In the genomic region with DNA sequence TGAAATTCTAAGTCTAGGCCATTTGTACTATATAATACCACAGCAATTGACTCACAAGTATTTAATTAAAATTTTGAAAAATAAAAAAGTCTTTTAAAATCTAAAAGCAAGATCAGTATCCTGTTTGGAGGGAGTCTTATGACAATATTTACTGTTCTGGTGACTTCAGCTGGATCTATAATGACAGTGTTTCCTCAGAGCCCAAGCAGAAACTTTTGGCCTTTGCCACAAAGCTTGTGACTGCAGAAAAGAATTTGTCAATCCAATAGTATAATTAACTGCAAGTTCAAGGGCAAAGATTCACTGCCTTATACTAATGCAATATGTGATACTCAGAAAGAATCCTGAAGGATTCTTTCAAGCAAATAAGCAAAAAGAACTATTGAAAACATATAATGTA, we compare ENCODE assay signal across 18 cellular contexts. TPM values are rescaled to one million over a fixed set of nuclear protein-coding genes. Genes with fewer than 3 reads are reported as not detected.
DNase-seq lines count a peak whose midpoint lies in the region; ATAC-seq and TF ChIP-seq lines count a peak whose summit lies in the region.
"Had no signal": no experiment of that assay in that cellular context is flagged by ENCODE, and none has a peak within 500 bp of the region (broad histone marks: within the 10 kb centered on the region; RNA-seq: fewer than 3 reads in every experiment).

No MANE protein-coding gene starts in this region.

- intact Hi-C loops in IMR-90 (cut with micrococcal nuclease) (no loop called here), Calu3 (cut with micrococcal nuclease; ENCODE audit: unreplicated experiment) (no loop called here)

- H3K4me1 ChIP-seq in IMR-90 (ENCODE audit: control insufficient read depth, insufficient read depth, low read length) = peaks cover 4% of the 10 kb centered on the region; the same call in 1 of the 2 replicates
- H3K4me1 ChIP-seq: HAP-1 had no signal

- ATAC-seq in IMR-90 (ENCODE audit: low read depth) (0 out of 2 replicates have a peak, but pooled peaks have one; percentile 38), GM19397 (IDR thresholded peaks at IDR 0.05; ENCODE audit: unreplicated experiment) (no peak)

- TF ChIP-seq POLR2A in IMR-90 (IDR thresholded peaks at IDR 0.05; ENCODE audit: low read depth, low read length) = no peak

- H3K18ac ChIP-seq in IMR-90 (ENCODE audit: low read depth, low read length) = no peak overlapping the region

- H2AK5ac ChIP-seq in IMR-90 (ENCODE audit: low read depth, low read length) = no peak overlapping the region

- no peak overlapping the region for H2BK20ac ChIP-seq in IMR-90 (ENCODE audit: low read depth, low read length)

- peaks cover 5% of the 10 kb centered on the region; the same call in 1 of the 2 replicates for H3K9me1 ChIP-seq in IMR-90 (ENCODE audit: insufficient read depth, low read length)

- no peak for DNase-seq in IMR-90
- peak; percentile 63 for DNase-seq in fibroblast of gingiva (ENCODE audit: low read depth)
- DNase-seq in mucosa of gallbladder (ENCODE audit: low spot score) = peak; percentile 43
- no peak for DNase-seq in Calu3
- no peak for DNase-seq in NCI-H82 treated with DMSO at 0.1 percent for 48 hours (lab: John Stamatoyannopoulos, UW; ENCODE audit: unreplicated experiment)
- DNase-seq: CD4-positive, alpha-beta memory T cell; NCI-H1105 treated with DMSO at 0.1 percent for 48 hours; NCI-H1694; NCI-H2081 treated with DMSO at 0.1 percent for 48 hours; NCI-H510A; NCI-H774; OCI-M1; SHP77 had no signal

- CTCF ChIA-PET in IMR-90 (lab: Yijun Ruan, JAX) = no interaction called here
- CTCF ChIA-PET in Calu3 (lab: Charles Lee) = interaction anchor here (0.7 kb wide), 1 partner anchor 450 kb away, joined by 5 read pairs; no protein-coding TSS in a partner anchor

- 0 out of 2 replicates have a peak overlapping the region, but pooled peaks have one; percentile 68 for H3K14ac ChIP-seq in IMR-90 (replicated peaks; ENCODE audit: low read depth, low read length)

- TF ChIP-seq CTCF in 22Rv1 (IDR thresholded peaks at IDR 0.05) (no peak), IMR-90 (conservative IDR thresholded peaks at IDR 0.05; ENCODE audit: low read depth, low read length) (no peak), Calu3 (IDR thresholded peaks at IDR 0.05; ENCODE audit: unreplicated experiment) (no peak)

- H2BK120ac ChIP-seq in IMR-90 (ENCODE audit: low read depth, low read length) = no peak overlapping the region

- POLR2A ChIA-PET in IMR-90 (lab: Charles Lee; ENCODE audit: unreplicated experiment) = no interaction called here

- dilution Hi-C loops in IMR-90 (cut with HindIII; ENCODE audit: low sequenced_read_pairs, unreplicated experiment) = no loop called here

- no peak overlapping the region for H4K5ac ChIP-seq in IMR-90 (ENCODE audit: low read depth, low read length)

- TF ChIP-seq RAD21 in IMR-90 (IDR thresholded peaks at IDR 0.05; ENCODE audit: low read length) = no peak

- H3K79me1 ChIP-seq in IMR-90 (ENCODE audit: low read depth in 1 of 2, low read length in 2 of 2) = peaks cover 10 to 41% of the 10 kb centered on the region in 2 experiments; a peak in 3 of 4 replicates

- H3K36me3 Mint-ChIP-seq in Calu3 (ENCODE audit: insufficient read depth, unreplicated experiment) = peaks cover 4% of the 10 kb centered on the region

- H3K36me3 ChIP-seq in IMR-90 (ENCODE audit: control insufficient read depth, insufficient read depth, low read length) = peaks cover 7% of the 10 kb centered on the region; the same call in 1 of the 2 replicates
- H3K36me3 ChIP-seq: HAP-1 had no signal

- no peak overlapping the region; a peak in 1 of 4 replicates for H4K8ac ChIP-seq in IMR-90 (ENCODE audit: low read depth in 2 of 2, low read length in 2 of 2)

- H3K27me3 ChIP-seq in IMR-90 (ENCODE audit: control insufficient read depth, insufficient read depth, low read length) = no peaks in the 10 kb centered on the region
- H3K27me3 ChIP-seq: BLaER1 had no signal

- H2BK5ac ChIP-seq in IMR-90 (ENCODE audit: low read depth, low read length, poor library complexity, severe bottlenecking) = peak overlapping the region; percentile 61

- H2BK15ac ChIP-seq in IMR-90 (ENCODE audit: low read depth, low read length) = no peak overlapping the region

- no peak overlapping the region for H2AFZ ChIP-seq in IMR-90 (replicated peaks; ENCODE audit: low read length, poor library complexity)

- no peaks in the 10 kb centered on the region for H3K4me1 Mint-ChIP-seq in Calu3 (ENCODE audit: low read depth, unreplicated experiment)

- H4K20me1 ChIP-seq in IMR-90 (ENCODE audit: insufficient read depth, low read length) = no peaks in the 10 kb centered on the region
- H4K20me1 ChIP-seq: BLaER1 had no signal

- H3K4ac ChIP-seq in IMR-90 (ENCODE audit: low read depth, low read length) = no peak overlapping the region

- no peak overlapping the region for H4K91ac ChIP-seq in IMR-90 (ENCODE audit: insufficient read depth, low read depth, low read length)

- no peaks in the 10 kb centered on the region for H3K9me3 ChIP-seq in IMR-90 (ENCODE audit: control insufficient read depth, insufficient read depth, low read length)
- H3K9me3 ChIP-seq: BLaER1, HAP-1 had no signal

- H2AK9ac ChIP-seq in IMR-90 (replicated peaks; ENCODE audit: low read depth, low read length, poor library complexity) = no peak overlapping the region

- no peaks in the 10 kb centered on the region for H3K9me3 Mint-ChIP-seq in Calu3 (ENCODE audit: low read depth, unreplicated experiment)

- BruUV-seq in IMR-90 (replicated peaks; lab: Mats Ljungman, UMichigan) (no TSS peak), Calu3 (replicated peaks; lab: Mats Ljungman, UMichigan) (no TSS peak)

- H3K27ac Mint-ChIP-seq in Calu3 (ENCODE audit: unreplicated experiment) = no peak overlapping the region
- H3K27ac Mint-ChIP-seq: CD4-positive, alpha-beta memory T cell had no signal

- in situ Hi-C loops in IMR-90 (cut with MboI; ENCODE audit: low sequenced_read_pairs) = no loop called here

- no peak overlapping the region for H3K4me3 ChIP-seq in IMR-90 (ENCODE audit: insufficient read depth, low read depth, low read length)
- H3K4me3 ChIP-seq: BLaER1, HAP-1 had no signal

- no peak overlapping the region for H3K4me3 Mint-ChIP-seq in Calu3 (ENCODE audit: low read depth, unreplicated experiment)
- H3K4me3 Mint-ChIP-seq: CD4-positive, alpha-beta memory T cell had no signal

- H3K4me2 ChIP-seq in IMR-90 (ENCODE audit: low read depth, low read length) = no peak overlapping the region
- H3K4me2 ChIP-seq: BLaER1 had no signal

- no peak overlapping the region for H3K23ac ChIP-seq in IMR-90 (ENCODE audit: low read depth, low read length)

- H3K27ac ChIP-seq in 22Rv1 (peak overlapping the region; percentile 87), IMR-90 (ENCODE audit: insufficient read depth, low read length) (no peak overlapping the region)
- H3K27ac ChIP-seq: BLaER1, HL-60 had no signal

- H3K56ac ChIP-seq in IMR-90 (ENCODE audit: extremely low read depth, insufficient read depth, low read length) = no peak overlapping the region

- H3K27me3 Mint-ChIP-seq in Calu3 (ENCODE audit: unreplicated experiment) = no peaks in the 10 kb centered on the region
- H3K27me3 Mint-ChIP-seq: CD4-positive, alpha-beta memory T cell had no signal

- no peak overlapping the region for H3K9ac ChIP-seq in IMR-90 (ENCODE audit: low read depth, low read length)
- H3K9ac ChIP-seq: BLaER1 had no signal

TF ChIP-seq in IMR-90, 13 proteins besides CTCF, POLR2A, EP300 and RAD21:
- TF ChIP-seq MAFK (IDR thresholded peaks at IDR 0.05; ENCODE audit: low read depth, low read length) (no peak), RFX5 (IDR thresholded peaks at IDR 0.05; ENCODE audit: low read depth, low read length) (no peak), MAZ (IDR thresholded peaks at IDR 0.05; ENCODE audit: borderline replicate concordance, low read depth, low read length) (no peak), BHLHE40 (IDR thresholded peaks at IDR 0.05; ENCODE audit: low read depth, low read length) (no peak), NFE2L2 (IDR thresholded peaks at IDR 0.05; ENCODE audit: low read depth, low read length) (no peak)

RNA-seq across cellular contexts. Expression of gene RAPGEF6, which starts 49.6 kb away (rescaled TPM):
- total RNA-seq in IMR-90 (2012; rRNA removed) (18.8 and 30.3 TPM in 2 replicates), mucosa of gallbladder (19.4 TPM), Calu3 (2022) (21.6 and 27.3 TPM in 2 replicates)
- polyA plus RNA-seq in IMR-90 (2012; rRNA removed) = 5.1 and 5.8 TPM in 2 replicates
- polyA plus RNA-seq in IMR-90 (2012; cell fraction: cytosol; rRNA removed) = 1.2 and 1.6 TPM in 2 replicates
- 2.1 and 15.4 TPM in 2 replicates for polyA plus RNA-seq in IMR-90 (2012; cell fraction: nucleus; rRNA removed; ENCODE audit: low replicate concordance)

Comparison
In these comparisons a context has a peak if more than half of its experiments do, and no peak if none do; other contexts are left out.
1. DNase-seq: peak in fibroblast of gingiva (single experiment) and mucosa of gallbladder (single experiment); none in IMR-90 (single experiment), Calu3 (single experiment) and NCI-H82 treated with DMSO at 0.1 percent for 48 hours (single experiment).